1 cellular context compared by ENCODE assay signal in the genomic region with DNA sequence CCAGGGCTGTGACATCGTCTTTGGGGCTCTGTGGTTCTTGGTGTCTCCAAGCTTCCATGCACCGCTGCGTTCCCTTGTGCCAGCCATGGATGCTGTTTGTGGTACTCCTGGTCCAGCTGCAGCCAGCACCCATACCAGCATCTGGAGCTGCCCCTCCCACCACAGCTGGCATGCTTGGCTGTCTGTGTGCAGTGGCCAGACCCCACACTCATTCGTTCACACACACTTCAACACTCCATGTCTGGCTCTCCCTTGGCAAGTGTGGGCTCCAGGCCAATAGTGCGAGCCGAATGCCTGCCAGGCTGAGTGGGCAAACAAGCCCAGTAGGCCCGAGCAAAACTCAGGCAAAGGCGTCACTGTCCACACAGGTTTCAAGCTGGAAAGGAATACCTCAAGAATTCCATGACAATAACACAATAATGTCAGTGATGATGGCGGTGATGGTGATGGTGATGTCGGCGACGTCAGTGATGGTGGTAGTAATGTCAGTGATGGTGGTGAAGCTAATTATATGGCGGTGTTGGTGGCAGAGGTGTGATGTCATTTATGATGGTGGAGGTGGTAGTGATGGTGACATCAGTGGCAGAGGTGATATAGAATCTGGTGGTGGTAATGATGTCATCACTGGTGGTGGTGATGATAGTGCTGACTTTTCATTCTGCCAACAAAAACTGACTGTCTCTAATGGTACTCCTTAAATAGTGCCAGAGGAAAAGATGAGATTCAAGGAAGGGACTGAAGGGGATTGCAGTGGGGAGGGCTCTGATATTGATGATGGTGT.
TF ChIP-seq lines count a peak whose summit lies in the region.

No MANE protein-coding gene starts in this region.

TF ChIP-seq in HEK293, 187 proteins besides CTCF, POLR2A, EP300 and RAD21 (continued from another document):
- TF ChIP-seq ELK4 (IDR thresholded peaks at IDR 0.05; ENCODE audit: borderline replicate concordance, low read depth, low read length) (no peak), ZNF398 (tag by site-specific recombination; IDR thresholded peaks at IDR 0.05) (peak; percentile 76), TCF7L2 (IDR thresholded peaks at IDR 0.05; ENCODE audit: borderline replicate concordance, low read depth, low read length) (no peak), ZBTB8A (tag by site-specific recombination; IDR thresholded peaks at IDR 0.05) (no peak), SP2 (tag by site-specific recombination; IDR thresholded peaks at IDR 0.05) (no peak), GLIS1 (tag by site-specific recombination; IDR thresholded peaks at IDR 0.05) (no peak), ZNF791 (tag by site-specific recombination; IDR thresholded peaks at IDR 0.05) (no peak), ZNF76 (tag by site-specific recombination; IDR thresholded peaks at IDR 0.05; ENCODE audit: borderline replicate concordance, low read depth) (no peak), GLI2 (tag by site-specific recombination; IDR thresholded peaks at IDR 0.05; ENCODE audit: borderline replicate concordance, low read depth) (no peak)
- TF ChIP-seq, protein P1, sequence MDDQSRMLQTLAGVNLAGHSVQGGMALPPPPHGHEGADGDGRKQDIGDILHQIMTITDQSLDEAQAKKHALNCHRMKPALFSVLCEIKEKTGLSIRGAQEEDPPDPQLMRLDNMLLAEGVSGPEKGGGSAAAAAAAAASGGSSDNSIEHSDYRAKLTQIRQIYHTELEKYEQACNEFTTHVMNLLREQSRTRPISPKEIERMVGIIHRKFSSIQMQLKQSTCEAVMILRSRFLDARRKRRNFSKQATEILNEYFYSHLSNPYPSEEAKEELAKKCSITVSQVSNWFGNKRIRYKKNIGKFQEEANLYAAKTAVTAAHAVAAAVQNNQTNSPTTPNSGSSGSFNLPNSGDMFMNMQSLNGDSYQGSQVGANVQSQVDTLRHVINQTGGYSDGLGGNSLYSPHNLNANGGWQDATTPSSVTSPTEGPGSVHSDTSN (CRISPR knock-in tag; IDR thresholded peaks at IDR 0.05), result no peak
- TF ChIP-seq, protein P2, sequence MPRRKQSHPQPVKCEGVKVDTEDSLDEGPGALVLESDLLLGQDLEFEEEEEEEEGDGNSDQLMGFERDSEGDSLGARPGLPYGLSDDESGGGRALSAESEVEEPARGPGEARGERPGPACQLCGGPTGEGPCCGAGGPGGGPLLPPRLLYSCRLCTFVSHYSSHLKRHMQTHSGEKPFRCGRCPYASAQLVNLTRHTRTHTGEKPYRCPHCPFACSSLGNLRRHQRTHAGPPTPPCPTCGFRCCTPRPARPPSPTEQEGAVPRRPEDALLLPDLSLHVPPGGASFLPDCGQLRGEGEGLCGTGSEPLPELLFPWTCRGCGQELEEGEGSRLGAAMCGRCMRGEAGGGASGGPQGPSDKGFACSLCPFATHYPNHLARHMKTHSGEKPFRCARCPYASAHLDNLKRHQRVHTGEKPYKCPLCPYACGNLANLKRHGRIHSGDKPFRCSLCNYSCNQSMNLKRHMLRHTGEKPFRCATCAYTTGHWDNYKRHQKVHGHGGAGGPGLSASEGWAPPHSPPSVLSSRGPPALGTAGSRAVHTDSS (tag by site-specific recombination; IDR thresholded peaks at IDR 0.05), result no peak
- TF ChIP-seq, protein P3, sequence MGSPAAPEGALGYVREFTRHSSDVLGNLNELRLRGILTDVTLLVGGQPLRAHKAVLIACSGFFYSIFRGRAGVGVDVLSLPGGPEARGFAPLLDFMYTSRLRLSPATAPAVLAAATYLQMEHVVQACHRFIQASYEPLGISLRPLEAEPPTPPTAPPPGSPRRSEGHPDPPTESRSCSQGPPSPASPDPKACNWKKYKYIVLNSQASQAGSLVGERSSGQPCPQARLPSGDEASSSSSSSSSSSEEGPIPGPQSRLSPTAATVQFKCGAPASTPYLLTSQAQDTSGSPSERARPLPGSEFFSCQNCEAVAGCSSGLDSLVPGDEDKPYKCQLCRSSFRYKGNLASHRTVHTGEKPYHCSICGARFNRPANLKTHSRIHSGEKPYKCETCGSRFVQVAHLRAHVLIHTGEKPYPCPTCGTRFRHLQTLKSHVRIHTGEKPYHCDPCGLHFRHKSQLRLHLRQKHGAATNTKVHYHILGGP (tag by site-specific recombination; IDR thresholded peaks at IDR 0.05), result no peak
